ENCODE assay signal across 8 cellular contexts in the genomic region with DNA sequence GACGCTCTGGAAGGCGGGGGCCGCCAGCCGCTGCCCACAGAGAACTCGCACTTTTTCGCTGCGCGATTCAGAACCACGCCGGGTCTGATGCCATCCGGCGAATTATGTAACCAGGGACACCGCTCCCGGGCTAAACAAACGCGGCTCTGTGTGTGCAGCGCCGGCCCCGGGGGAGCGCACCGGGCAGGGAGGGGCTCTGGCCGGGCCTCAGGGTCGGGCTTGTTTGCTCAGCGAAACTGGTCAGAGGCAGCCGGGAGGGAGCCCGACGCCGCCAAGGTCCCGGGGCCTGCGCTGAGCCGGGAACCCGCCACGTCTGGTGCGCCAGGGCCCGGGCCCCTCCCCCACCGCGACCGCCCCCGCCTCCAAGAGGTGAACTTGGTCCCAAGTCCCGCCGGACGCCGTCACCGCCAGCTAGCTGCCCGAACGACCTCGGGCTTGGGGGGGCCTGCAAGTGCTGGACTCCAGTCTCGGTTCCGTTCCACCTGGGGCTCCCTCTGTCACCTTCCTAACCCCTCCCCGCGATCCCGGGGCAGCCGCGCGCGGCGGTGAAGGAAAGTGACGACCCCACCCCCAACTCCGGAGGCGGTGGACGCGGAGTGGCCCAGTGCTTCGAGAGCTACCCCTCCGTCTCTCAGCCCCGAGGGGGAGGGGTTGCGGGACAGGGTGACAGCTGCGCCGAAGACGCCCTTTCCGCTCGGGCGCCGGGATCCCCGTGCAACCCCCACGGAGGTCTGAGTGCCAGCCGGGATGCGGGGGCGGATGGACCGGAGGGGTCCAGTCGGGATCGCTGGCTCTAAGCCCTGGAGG. TPM values are rescaled to one million over a fixed set of nuclear protein-coding genes. Genes with fewer than 3 reads are reported as not detected.
DNase-seq lines count a peak whose midpoint lies in the region; ATAC-seq, FAIRE-seq and TF ChIP-seq lines count a peak whose summit lies in the region.

No MANE protein-coding gene starts in this region.

- peaks cover 47% of the 10 kb centered on the region for H3K4me1 Mint-ChIP-seq in CD8-positive, alpha-beta T cell (ENCODE audit: low read depth)

- H3K36me3 ChIP-seq in CD8-positive, alpha-beta T cell (ENCODE audit: insufficient read depth, low read length) = no peaks in the 10 kb centered on the region
- 0 out of 3 replicates have a peak, but pooled peaks cover 6% of the 10 kb centered on the region for H3K36me3 ChIP-seq in K562 (ENCODE audit: control insufficient read depth, insufficient read depth, low read length)
- no peaks in the 10 kb centered on the region for H3K36me3 ChIP-seq in gastrocnemius medialis

- no peak for TF ChIP-seq EP300 in K562 (IDR thresholded peaks at IDR 0.05; ENCODE audit: low read length)

- H2AFZ ChIP-seq in K562 (ENCODE audit: low read depth, low read length) = peak overlapping the region; percentile 99

- peaks cover 42% of the 10 kb centered on the region for H4K20me1 ChIP-seq in K562 (replicated peaks; ENCODE audit: control insufficient read depth, insufficient read depth, low read length)

- in situ Hi-C loops in K562 (cut with MboI) = no loop called here
- in situ Hi-C loops in gastrocnemius medialis (cut with MboI; ENCODE audit: low sequenced_read_pairs in 4 of 4) = no loop called here

- H3K4me2 ChIP-seq in K562 (ENCODE audit: insufficient read depth, low read length) = peak overlapping the region; percentile 90

- H3K4me3 ChIP-seq in CD8-positive, alpha-beta T cell (ENCODE audit: low read depth, low read length) = peak overlapping the region; percentile 95
- peak overlapping the region; percentile 98 for H3K4me3 ChIP-seq in K562
- peak overlapping the region; percentile 92 for H3K4me3 ChIP-seq in iPS-11a (ENCODE audit: low read depth, low read length)
- peak overlapping the region; percentile 82 to 98 (median 96) for H3K4me3 ChIP-seq in gastrocnemius medialis

- no peaks in the 10 kb centered on the region for H3K9me3 Mint-ChIP-seq in CD8-positive, alpha-beta T cell

- peak overlapping the region; percentile 81 for H3K27ac ChIP-seq in CD8-positive, alpha-beta T cell (ENCODE audit: low read depth, low read length)
- H3K27ac ChIP-seq in K562 (ENCODE audit: extremely low read depth, low read depth, low read length) (peak overlapping the region; percentile 97), gastrocnemius medialis (peak overlapping the region; percentile 93 to 99 (median 98))

- H3K9me3 ChIP-seq in CD8-positive, alpha-beta T cell (ENCODE audit: low read length) = no peaks in the 10 kb centered on the region
- H3K9me3 ChIP-seq in K562 (replicated peaks; ENCODE audit: control insufficient read depth, insufficient read depth, low read depth, low read length) (no peaks in the 10 kb centered on the region), gastrocnemius medialis (no peaks in the 10 kb centered on the region)

- peak overlapping the region; percentile 87 for H3K4me3 Mint-ChIP-seq in CD8-positive, alpha-beta T cell

- no peak for TF ChIP-seq RAD21 in K562 (CRISPR knock-in tag; conservative IDR thresholded peaks at IDR 0.05 in 1 of 2, IDR thresholded peaks at IDR 0.05 in 1 of 2)

- WGBS in K562 (ENCODE audit: insufficient coverage, low coverage, missing lambda C conversion rate) = under 1% methylated on average over 49 of the region's 81 CpGs

- peaks cover 58% of the 10 kb centered on the region for H3K79me2 ChIP-seq in K562 (ENCODE audit: control insufficient read depth, insufficient read depth, low read length)

- peak overlapping the region; percentile 83 to 94 for H3K9ac ChIP-seq in K562 (ENCODE audit: insufficient read depth in 1 of 2, low read depth in 2 of 2, low read length in 2 of 2)

- ATAC-seq in CD8-positive, alpha-beta T cell = peak; percentile 30
- ATAC-seq in GM19467 (IDR thresholded peaks at IDR 0.05; ENCODE audit: unreplicated experiment) (peak; percentile 24), K562 (peak; percentile 70), gastrocnemius medialis (peak; percentile 27 to 30)

- CTCF ChIA-PET in CD8-positive, alpha-beta T cell (lab: Charles Lee) = interaction anchor here (0.9 to 3.1 kb wide), 11 partner anchors 9 to 89 kb away, joined by 3 to 13 read pairs (median 8); a partner anchor contains a TSS
- CTCF ChIA-PET in K562 (lab: Yijun Ruan, JAX; ENCODE audit: low intra/inter-chr PET ratio) = interaction anchor here (0.9 kb wide), 1 partner anchor 60 kb away, joined by 5 read pairs; no protein-coding TSS in a partner anchor

- TF ChIP-seq POLR2A in K562 (conservative IDR thresholded peaks at IDR 0.05) = no peak
- peak; percentile 71 to 76 for TF ChIP-seq POLR2A in gastrocnemius medialis (IDR thresholded peaks at IDR 0.05)

- peak in 6 of 7 experiments; percentile 21 to 76 (median 56) for DNase-seq in CD8-positive, alpha-beta T cell
- DNase-seq in HS-27A (ENCODE audit: low read depth) (peak; percentile 29), T-helper 9 cell (peak; percentile 36), K562 (ENCODE audit: extremely low read depth in 1 of 4, low spot score in 3 of 4) (peak; percentile 76 to 80 (median 79)), gastrocnemius medialis (peak; percentile 66 to 84), GF-D8 (lab: John Stamatoyannopoulos, UW) (no peak)

- no TSS peak for BruUV-seq in K562 (replicated peaks; lab: Mats Ljungman, UMichigan)

- H3K4me1 ChIP-seq in CD8-positive, alpha-beta T cell (ENCODE audit: insufficient read depth, low read length) = peaks cover 39% of the 10 kb centered on the region
- H3K4me1 ChIP-seq in K562 (replicated peaks in 1 of 2; ENCODE audit: control insufficient read depth in 2 of 2, insufficient read depth in 2 of 2, low read length in 2 of 2) (peaks cover 47% of the 10 kb centered on the region in 2 experiments), gastrocnemius medialis (peaks cover 69 to 71% of the 10 kb centered on the region in 2 donors)

- H3K36me3 Mint-ChIP-seq in CD8-positive, alpha-beta T cell = peaks cover 11% of the 10 kb centered on the region

- POLR2A ChIA-PET in CD8-positive, alpha-beta T cell (lab: Charles Lee) = interaction anchor here (0.7 to 3.6 kb wide), 9 partner anchors 9 to 94 kb away, joined by 3 to 16 read pairs (median 7); a partner anchor contains a TSS
- POLR2A ChIA-PET in K562 (lab: Yijun Ruan, JAX) = interaction anchor here (0.6 to 1.8 kb wide), 9 partner anchors 9 to 256 kb away, joined by 3 to 7 read pairs (median 4); no protein-coding TSS in a partner anchor

- H3K9me1 ChIP-seq in K562 (ENCODE audit: control insufficient read depth, insufficient read depth, low read length) = peaks cover 6% of the 10 kb centered on the region

- no peaks in the 10 kb centered on the region for H3K27me3 Mint-ChIP-seq in CD8-positive, alpha-beta T cell (ENCODE audit: low read depth)

- intact Hi-C loops in CD8-positive, alpha-beta T cell (cut with DNase I, micrococcal nuclease) = loop anchor here (1.0 to 10.0 kb wide), 9 partner anchors 7 to 381 kb away; a partner anchor contains a TSS
- intact Hi-C loops in K562 (cut with micrococcal nuclease) (loop anchor here (2.0 kb wide), 1 partner anchor 19 kb away; no protein-coding TSS in a partner anchor), gastrocnemius medialis (cut with DNase I; ENCODE audit: low total_unique reads) (loop anchor here (2.0 to 5.0 kb wide), 4 partner anchors 49 to 1728 kb away; a partner anchor contains a TSS)

- H3K27ac Mint-ChIP-seq in CD8-positive, alpha-beta T cell = peak overlapping the region; percentile 90

- TF ChIP-seq CTCF in CD8-positive, alpha-beta T cell (IDR thresholded peaks at IDR 0.05) = no peak
- no peak for TF ChIP-seq CTCF in K562 (IDR thresholded peaks at IDR 0.05 in 2 of 3, conservative IDR thresholded peaks at IDR 0.05 in 1 of 3; ENCODE audit: insufficient read depth in 2 of 3, low read depth in 1 of 3, low read length in 3 of 3)
- TF ChIP-seq CTCF in gastrocnemius medialis (IDR thresholded peaks at IDR 0.05 in 4 of 5, conservative IDR thresholded peaks at IDR 0.05 in 1 of 5) = no peak

- no peak for FAIRE-seq in K562 (lab: Jason Lieb, UNC)

- no peaks in the 10 kb centered on the region for H3K27me3 ChIP-seq in CD8-positive, alpha-beta T cell (ENCODE audit: insufficient read depth, low read length)
- H3K27me3 ChIP-seq in K562 (ENCODE audit: control insufficient read depth in 2 of 2, insufficient read depth in 2 of 2, low read length in 2 of 2) (no peaks in the 10 kb centered on the region), gastrocnemius medialis (no peaks in the 10 kb centered on the region)

RNA-seq across cellular contexts. Expression of a gene that starts 0.8 kb away (rescaled TPM):
- total RNA-seq in CD8-positive, alpha-beta T cell = 10 to 100 TPM; 68.1 to 70.5 TPM
- total RNA-seq in K562 (2011; cell fraction: chromatin; rRNA removed; ENCODE audit: low replicate concordance) = 89.2 and 157 TPM in 2 replicates
- total RNA-seq in K562 (2011; cell fraction: nucleolus; rRNA removed) = 72.6 and 88.1 TPM in 2 replicates
- total RNA-seq in K562 (2011; cell fraction: nucleoplasm; rRNA removed) = 93.3 and 110 TPM in 2 replicates
- 42.0 and 60.5 TPM in 2 replicates for total RNA-seq in K562 (2014; rRNA removed)
- total RNA-seq in K562 (2014; rRNA removed; fragmentation: Illumina TruSeq; extraction: Trizol) = 46.6 and 47.7 TPM in 2 replicates
- 39.8 and 40.2 TPM in 2 replicates for total RNA-seq in K562 (2015; rRNA removed; fragmentation: Illumina TruSeq; extraction: Trizol)
- total RNA-seq in K562 (2021) = 93.7 and 108 TPM in 2 replicates
- 87.2 and 94.7 TPM in 2 replicates for polyA plus RNA-seq in K562 (2011; rRNA removed)
- polyA plus RNA-seq in K562 (2011; cell fraction: cytosol; rRNA removed) = 115 and 117 TPM in 2 replicates
- 128 and 133 TPM in 2 replicates for polyA plus RNA-seq in K562 (2011; cell fraction: nucleus; rRNA removed)
- 83.4 and 116 TPM in 2 replicates for polyA plus RNA-seq in K562 (2012)
- polyA plus RNA-seq in K562 (2014; fragmentation: Illumina TruSeq; extraction: Trizol) = 86.4 and 89.3 TPM in 2 replicates
- 10 to 100 TPM; 20.4 to 24.1 TPM for polyA plus RNA-seq in K562 (2014; fragmentation: Nextera tagmentation; extraction: Ambion mirVana)
- polyA plus RNA-seq in K562 (2014; rRNA removed) = 62.5 and 64.5 TPM in 2 replicates
- 102 and 145 TPM in 2 replicates for polyA minus RNA-seq in K562 (2011; rRNA and poly(A)+ RNA removed)
- 85.8 and 88.5 TPM in 2 replicates for polyA minus RNA-seq in K562 (2011; cell fraction: cytosol; rRNA and poly(A)+ RNA removed)
- polyA minus RNA-seq in K562 (2011; cell fraction: nucleus; rRNA and poly(A)+ RNA removed) = 40.9 and 69.2 TPM in 2 replicates
- total RNA-seq in gastrocnemius medialis = 100 to 1,000 TPM in 1 of 4 donors, 10 to 100 TPM in 3; 66.0 to 116 (median 83.4) TPM

RNA-seq across cellular contexts. Expression of a gene that starts 27.1 kb away (rescaled TPM):
- total RNA-seq in CD8-positive, alpha-beta T cell = 1 to 10 TPM in 1 of 2 experiments, under 1 TPM in 1; 0.65 to 1.1 TPM
- total RNA-seq in K562 (2011; cell fraction: chromatin; rRNA removed; ENCODE audit: low replicate concordance) = 1.2 and 1.3 TPM in 2 replicates
- total RNA-seq in K562 (2011; cell fraction: nucleolus; rRNA removed) = 0.39 and 0.83 TPM in 2 replicates
- total RNA-seq in K562 (2011; cell fraction: nucleoplasm; rRNA removed) = 1.1 and 1.5 TPM in 2 replicates
- total RNA-seq in K562 (2014; rRNA removed) (0.05 and 0.24 TPM in 2 replicates), K562 (2014; rRNA removed; fragmentation: Illumina TruSeq; extraction: Trizol) (0.16 and 0.22 TPM in 2 replicates), K562 (2015; rRNA removed; fragmentation: Illumina TruSeq; extraction: Trizol) (0.25 and 0.34 TPM in 2 replicates), K562 (2021) (0.27 and 0.33 TPM in 2 replicates), gastrocnemius medialis (10 to 100 TPM in 1 of 4 donors, 1 to 10 TPM in 2, under 1 TPM in 1; 0.78 to 22.7 (median 4.3) TPM)
- polyA plus RNA-seq in K562 (2011; rRNA removed) (0.17 and 0.24 TPM in 2 replicates), K562 (2014; fragmentation: Illumina TruSeq; extraction: Trizol) (0.39 TPM in 2 replicates), K562 (2014; fragmentation: Nextera tagmentation; extraction: Ambion mirVana) (under 1 TPM; 0.24 to 0.36 TPM), K562 (2014; rRNA removed) (1.5 TPM in 1 of 2 replicates, not detected in the other)
- 0.10 and 0.18 TPM in 2 replicates for polyA plus RNA-seq in K562 (2011; cell fraction: cytosol; rRNA removed)
- polyA plus RNA-seq in K562 (2011; cell fraction: nucleus; rRNA removed) = 0.55 and 0.97 TPM in 2 replicates
- 0.73 and 2.2 TPM in 2 replicates for polyA plus RNA-seq in K562 (2012)
- 0.18 and 0.27 TPM in 2 replicates for polyA minus RNA-seq in K562 (2011; rRNA and poly(A)+ RNA removed)
- not detected in 2 replicates for polyA minus RNA-seq in K562 (2011; cell fraction: cytosol; rRNA and poly(A)+ RNA removed)
- 0.27 and 0.89 TPM in 2 replicates for polyA minus RNA-seq in K562 (2011; cell fraction: nucleus; rRNA and poly(A)+ RNA removed)
